ENCODE assay signal across 1 cellular context in the genomic region with DNA sequence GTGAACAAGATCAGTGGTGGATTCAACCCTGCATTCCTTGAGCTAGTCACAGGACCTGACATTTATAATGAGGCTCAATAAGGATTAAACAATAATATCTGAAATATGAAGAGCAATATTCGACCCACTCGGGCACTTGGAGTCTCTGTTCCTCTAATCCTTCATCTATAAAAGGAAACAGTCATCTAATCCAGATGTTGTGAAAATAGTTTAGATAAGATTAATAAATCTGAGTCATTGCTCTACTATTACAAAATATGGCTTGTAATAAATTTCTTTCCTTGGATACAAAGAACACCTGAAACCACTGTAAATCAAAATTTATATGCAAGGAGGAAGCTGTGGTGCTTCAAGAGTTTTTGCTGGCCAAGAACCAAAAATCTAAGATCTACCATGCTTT.
TF ChIP-seq lines count a peak whose summit lies in the region.

No MANE protein-coding gene starts in this region.

TF ChIP-seq in GM23338, 12 proteins besides CTCF, POLR2A, EP300 and RAD21 (continued from another document):
- TF ChIP-seq, protein P1, sequence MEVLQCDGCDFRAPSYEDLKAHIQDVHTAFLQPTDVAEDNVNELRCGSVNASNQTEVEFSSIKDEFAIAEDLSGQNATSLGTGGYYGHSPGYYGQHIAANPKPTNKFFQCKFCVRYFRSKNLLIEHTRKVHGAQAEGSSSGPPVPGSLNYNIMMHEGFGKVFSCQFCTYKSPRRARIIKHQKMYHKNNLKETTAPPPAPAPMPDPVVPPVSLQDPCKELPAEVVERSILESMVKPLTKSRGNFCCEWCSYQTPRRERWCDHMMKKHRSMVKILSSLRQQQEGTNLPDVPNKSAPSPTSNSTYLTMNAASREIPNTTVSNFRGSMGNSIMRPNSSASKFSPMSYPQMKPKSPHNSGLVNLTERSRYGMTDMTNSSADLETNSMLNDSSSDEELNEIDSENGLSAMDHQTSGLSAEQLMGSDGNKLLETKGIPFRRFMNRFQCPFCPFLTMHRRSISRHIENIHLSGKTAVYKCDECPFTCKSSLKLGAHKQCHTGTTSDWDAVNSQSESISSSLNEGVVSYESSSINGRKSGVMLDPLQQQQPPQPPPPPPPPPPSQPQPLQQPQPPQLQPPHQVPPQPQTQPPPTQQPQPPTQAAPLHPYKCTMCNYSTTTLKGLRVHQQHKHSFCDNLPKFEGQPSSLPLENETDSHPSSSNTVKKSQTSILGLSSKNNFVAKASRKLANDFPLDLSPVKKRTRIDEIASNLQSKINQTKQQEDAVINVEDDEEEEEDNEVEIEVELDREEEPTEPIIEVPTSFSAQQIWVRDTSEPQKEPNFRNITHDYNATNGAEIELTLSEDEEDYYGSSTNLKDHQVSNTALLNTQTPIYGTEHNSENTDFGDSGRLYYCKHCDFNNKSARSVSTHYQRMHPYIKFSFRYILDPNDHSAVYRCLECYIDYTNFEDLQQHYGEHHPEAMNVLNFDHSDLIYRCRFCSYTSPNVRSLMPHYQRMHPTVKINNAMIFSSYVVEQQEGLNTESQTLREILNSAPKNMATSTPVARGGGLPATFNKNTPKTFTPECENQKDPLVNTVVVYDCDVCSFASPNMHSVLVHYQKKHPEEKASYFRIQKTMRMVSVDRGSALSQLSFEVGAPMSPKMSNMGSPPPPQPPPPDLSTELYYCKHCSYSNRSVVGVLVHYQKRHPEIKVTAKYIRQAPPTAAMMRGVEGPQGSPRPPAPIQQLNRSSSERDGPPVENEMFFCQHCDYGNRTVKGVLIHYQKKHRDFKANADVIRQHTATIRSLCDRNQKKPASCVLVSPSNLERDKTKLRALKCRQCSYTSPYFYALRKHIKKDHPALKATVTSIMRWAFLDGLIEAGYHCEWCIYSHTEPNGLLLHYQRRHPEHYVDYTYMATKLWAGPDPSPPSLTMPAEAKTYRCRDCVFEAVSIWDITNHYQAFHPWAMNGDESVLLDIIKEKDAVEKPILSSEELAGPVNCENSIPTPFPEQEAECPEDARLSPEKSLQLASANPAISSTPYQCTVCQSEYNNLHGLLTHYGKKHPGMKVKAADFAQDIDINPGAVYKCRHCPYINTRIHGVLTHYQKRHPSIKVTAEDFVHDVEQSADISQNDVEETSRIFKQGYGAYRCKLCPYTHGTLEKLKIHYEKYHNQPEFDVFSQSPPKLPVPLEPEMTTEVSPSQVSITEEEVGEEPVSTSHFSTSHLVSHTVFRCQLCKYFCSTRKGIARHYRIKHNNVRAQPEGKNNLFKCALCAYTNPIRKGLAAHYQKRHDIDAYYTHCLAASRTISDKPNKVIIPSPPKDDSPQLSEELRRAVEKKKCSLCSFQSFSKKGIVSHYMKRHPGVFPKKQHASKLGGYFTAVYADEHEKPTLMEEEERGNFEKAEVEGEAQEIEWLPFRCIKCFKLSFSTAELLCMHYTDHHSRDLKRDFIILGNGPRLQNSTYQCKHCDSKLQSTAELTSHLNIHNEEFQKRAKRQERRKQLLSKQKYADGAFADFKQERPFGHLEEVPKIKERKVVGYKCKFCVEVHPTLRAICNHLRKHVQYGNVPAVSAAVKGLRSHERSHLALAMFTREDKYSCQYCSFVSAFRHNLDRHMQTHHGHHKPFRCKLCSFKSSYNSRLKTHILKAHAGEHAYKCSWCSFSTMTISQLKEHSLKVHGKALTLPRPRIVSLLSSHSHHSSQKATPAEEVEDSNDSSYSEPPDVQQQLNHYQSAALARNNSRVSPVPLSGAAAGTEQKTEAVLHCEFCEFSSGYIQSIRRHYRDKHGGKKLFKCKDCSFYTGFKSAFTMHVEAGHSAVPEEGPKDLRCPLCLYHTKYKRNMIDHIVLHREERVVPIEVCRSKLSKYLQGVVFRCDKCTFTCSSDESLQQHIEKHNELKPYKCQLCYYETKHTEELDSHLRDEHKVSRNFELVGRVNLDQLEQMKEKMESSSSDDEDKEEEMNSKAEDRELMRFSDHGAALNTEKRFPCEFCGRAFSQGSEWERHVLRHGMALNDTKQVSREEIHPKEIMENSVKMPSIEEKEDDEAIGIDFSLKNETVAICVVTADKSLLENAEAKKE (CRISPR knock-in tag; IDR thresholded peaks at IDR 0.05) = no peak
- TF ChIP-seq ZNF331 (CRISPR knock-in tag; IDR thresholded peaks at IDR 0.05; ENCODE audit: low read depth) (no peak), NANOG (IDR thresholded peaks at IDR 0.05; ENCODE audit: borderline replicate concordance) (no peak), STAT1 (IDR thresholded peaks at IDR 0.05; ENCODE audit: unreplicated experiment) (no peak)
- TF ChIP-seq, protein P2, sequence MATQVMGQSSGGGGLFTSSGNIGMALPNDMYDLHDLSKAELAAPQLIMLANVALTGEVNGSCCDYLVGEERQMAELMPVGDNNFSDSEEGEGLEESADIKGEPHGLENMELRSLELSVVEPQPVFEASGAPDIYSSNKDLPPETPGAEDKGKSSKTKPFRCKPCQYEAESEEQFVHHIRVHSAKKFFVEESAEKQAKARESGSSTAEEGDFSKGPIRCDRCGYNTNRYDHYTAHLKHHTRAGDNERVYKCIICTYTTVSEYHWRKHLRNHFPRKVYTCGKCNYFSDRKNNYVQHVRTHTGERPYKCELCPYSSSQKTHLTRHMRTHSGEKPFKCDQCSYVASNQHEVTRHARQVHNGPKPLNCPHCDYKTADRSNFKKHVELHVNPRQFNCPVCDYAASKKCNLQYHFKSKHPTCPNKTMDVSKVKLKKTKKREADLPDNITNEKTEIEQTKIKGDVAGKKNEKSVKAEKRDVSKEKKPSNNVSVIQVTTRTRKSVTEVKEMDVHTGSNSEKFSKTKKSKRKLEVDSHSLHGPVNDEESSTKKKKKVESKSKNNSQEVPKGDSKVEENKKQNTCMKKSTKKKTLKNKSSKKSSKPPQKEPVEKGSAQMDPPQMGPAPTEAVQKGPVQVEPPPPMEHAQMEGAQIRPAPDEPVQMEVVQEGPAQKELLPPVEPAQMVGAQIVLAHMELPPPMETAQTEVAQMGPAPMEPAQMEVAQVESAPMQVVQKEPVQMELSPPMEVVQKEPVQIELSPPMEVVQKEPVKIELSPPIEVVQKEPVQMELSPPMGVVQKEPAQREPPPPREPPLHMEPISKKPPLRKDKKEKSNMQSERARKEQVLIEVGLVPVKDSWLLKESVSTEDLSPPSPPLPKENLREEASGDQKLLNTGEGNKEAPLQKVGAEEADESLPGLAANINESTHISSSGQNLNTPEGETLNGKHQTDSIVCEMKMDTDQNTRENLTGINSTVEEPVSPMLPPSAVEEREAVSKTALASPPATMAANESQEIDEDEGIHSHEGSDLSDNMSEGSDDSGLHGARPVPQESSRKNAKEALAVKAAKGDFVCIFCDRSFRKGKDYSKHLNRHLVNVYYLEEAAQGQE (IDR thresholded peaks at IDR 0.05; ENCODE audit: unreplicated experiment) = no peak
